In genomic region chr3:24773798-24774197, GRCh38 we compare ENCODE assay signal across 8 cellular contexts.
DNase-seq lines count a peak whose midpoint lies in the region; ATAC-seq and TF ChIP-seq lines count a peak whose summit lies in the region.

No MANE protein-coding gene starts in this region.

- H2AFZ ChIP-seq in mammary epithelial cell (ENCODE audit: low read depth, low read length), result no peak overlapping the region

- H3K27ac ChIP-seq in mammary epithelial cell (ENCODE audit: insufficient read depth, low read depth, low read length) (no peak overlapping the region), thyroid gland (no peak overlapping the region)

- no peak overlapping the region for H3K9ac ChIP-seq in mammary epithelial cell (ENCODE audit: insufficient read depth, low read length)

- no peaks in the 10 kb centered on the region for H3K79me2 ChIP-seq in mammary epithelial cell (ENCODE audit: insufficient read depth, low read length)

- H3K4me2 ChIP-seq in mammary epithelial cell (ENCODE audit: insufficient read depth, low read depth, low read length), result no peak overlapping the region

- no peaks in the 10 kb centered on the region for H3K27me3 ChIP-seq in mammary epithelial cell (ENCODE audit: insufficient read depth, low read length)
- H3K27me3 ChIP-seq in thyroid gland, result no peaks in the 10 kb centered on the region

- no peak for TF ChIP-seq POLR2A in thyroid gland (IDR thresholded peaks at IDR 0.05)

- BruUV-seq in mammary epithelial cell (replicated peaks; lab: Mats Ljungman, UMichigan), result no TSS peak

- in situ Hi-C loops in Caki2 (cut with HindIII; ENCODE audit: low pct_unique_long_range_greater_than_20kb, low sequenced_read_pairs) (no loop called here), mammary epithelial cell (cut with MboI; ENCODE audit: low sequenced_read_pairs in 2 of 2) (loop anchor here (10.0 kb wide), 1 partner anchor 821 kb away; no protein-coding TSS in a partner anchor)

- CTCF ChIA-PET in mammary epithelial cell (lab: Charles Lee; ENCODE audit: low non-redundant PET), result interaction anchor here (0.6 kb wide), 1 partner anchor 178 kb away, joined by 3 read pairs; no protein-coding TSS in a partner anchor

- H3K9me3 ChIP-seq in mammary epithelial cell (replicated peaks; ENCODE audit: insufficient read depth, low read length), result no peaks in the 10 kb centered on the region
- H3K9me3 ChIP-seq in thyroid gland, result no peaks in the 10 kb centered on the region

- 0% methylated on average over 4 of the region's 4 CpGs for WGBS in mammary epithelial cell (ENCODE audit: low coverage, missing lambda C conversion rate)
- WGBS in thyroid gland, 2 donors, result 17 to 22% methylated on average over 4 of the region's 4 CpGs

- TF ChIP-seq CTCF in mammary epithelial cell (conservative IDR thresholded peaks at IDR 0.05 in 1 of 2, IDR thresholded peaks at IDR 0.05 in 1 of 2; ENCODE audit: extremely low read depth in 1 of 2, insufficient read depth in 1 of 2, low read depth in 1 of 2, low read length in 2 of 2), result peak; percentile 88 to 90
- peak in 5 of 6 experiments; percentile 34 to 91 (median 78) for TF ChIP-seq CTCF in thyroid gland (IDR thresholded peaks at IDR 0.05)

- ATAC-seq in GM19035 (IDR thresholded peaks at IDR 0.05; ENCODE audit: unreplicated experiment), result peak; percentile 72
- ATAC-seq in HG03565 (IDR thresholded peaks at IDR 0.05; ENCODE audit: unreplicated experiment), result peak; percentile 82
- ATAC-seq in GM21526 (IDR thresholded peaks at IDR 0.05; ENCODE audit: low FRiP score, unreplicated experiment), result no peak

- dilution Hi-C loops in mammary epithelial cell (cut with HindIII; ENCODE audit: low sequenced_read_pairs), result no loop called here

- DNase-seq in Caki2 (ENCODE audit: low read depth), result peak; percentile 17
- peak; percentile 34 for DNase-seq in NOMO-1 treated with DMSO at 0.1 percent for 48 hours (lab: John Stamatoyannopoulos, UW; ENCODE audit: unreplicated experiment)
- DNase-seq in mammary epithelial cell, result peak; percentile 52
- DNase-seq in islet precursor cell, result peak; percentile 85
- peak; percentile 57 to 62 for DNase-seq in thyroid gland

- intact Hi-C loops in mammary epithelial cell (cut with micrococcal nuclease), result loop anchor here (1.0 to 10.0 kb wide), 6 partner anchors 191 to 1939 kb away; no protein-coding TSS in a partner anchor
- intact Hi-C loops in thyroid gland (cut with DNase I), result loop anchor here (5.0 kb wide), 1 partner anchor 824 kb away; no protein-coding TSS in a partner anchor

- H3K4me1 ChIP-seq in mammary epithelial cell (ENCODE audit: insufficient read depth, low read length) (no peaks in the 10 kb centered on the region), thyroid gland (no peaks in the 10 kb centered on the region)

- no peaks in the 10 kb centered on the region for H4K20me1 ChIP-seq in mammary epithelial cell (ENCODE audit: insufficient read depth, low read length)

- H3K4me3 ChIP-seq in mammary epithelial cell (replicated peaks in 1 of 3; ENCODE audit: insufficient read depth in 1 of 3, low read depth in 2 of 3, low read length in 3 of 3) (no peak overlapping the region), thyroid gland (replicated peaks in 1 of 3) (no peak overlapping the region)

- H3K36me3 ChIP-seq in mammary epithelial cell (ENCODE audit: insufficient read depth, low read length), result no peaks in the 10 kb centered on the region
- H3K36me3 ChIP-seq in thyroid gland, result no peaks in the 10 kb centered on the region

Comparison
In these comparisons a context has a peak if more than half of its experiments do, and no peak if none do; other contexts are left out.
1. DNase-seq: peak in every context shown above with its lines; median percentile 85 in islet precursor cell; 60 in thyroid gland; 52 in mammary epithelial cell; 34 in NOMO-1 treated with DMSO at 0.1 percent for 48 hours; 17 in Caki2.